ENCODE assay signal across 15 cellular contexts in genomic region chr10:5970527-5970926, GRCh38. TPM values are rescaled to one million over a fixed set of nuclear protein-coding genes. Genes with fewer than 3 reads are reported as not detected.
A peak's percentile ranks its signal among the peaks of the same experiment; 100 is the strongest.
DNase-seq lines count a peak whose midpoint lies in the region; ATAC-seq and TF ChIP-seq lines count a peak whose summit lies in the region.
"Had no signal": no experiment of that assay in that cellular context is flagged by ENCODE, and none has a peak within 500 bp of the region (broad histone marks: within the 10 kb centered on the region; RNA-seq: fewer than 3 reads in every experiment).

No MANE protein-coding gene starts in this region.

- no peaks in the 10 kb centered on the region for H4K20me1 ChIP-seq in MM.1S (ENCODE audit: insufficient read depth, low read length)

- H3K36me3 Mint-ChIP-seq in activated CD8-positive, alpha-beta memory T cell treated with anti-CD3 and anti-CD28 coated beads, Interleukin-2, amount 10 ng/mL, durations not matched to agents 7 days and 5 days = peaks cover 27% of the 10 kb centered on the region
- peaks cover 25 to 30% of the 10 kb centered on the region in 2 donors for H3K36me3 Mint-ChIP-seq in CD14-positive monocyte

- no peak overlapping the region for H3K4me3 Mint-ChIP-seq in activated CD8-positive, alpha-beta memory T cell treated with anti-CD3 and anti-CD28 coated beads, Interleukin-2, amount 10 ng/mL, durations not matched to agents 7 days and 5 days
- H3K4me3 Mint-ChIP-seq in CD14-positive monocyte = no peak overlapping the region

- intact Hi-C loops in esophagus muscularis mucosa (cut with DNase I) = no loop called here
- intact Hi-C loops in gastrocnemius medialis (cut with DNase I; ENCODE audit: low total_unique reads) = no loop called here
- intact Hi-C loops in posterior cingulate gyrus (cut with DNase I) = no loop called here
- intact Hi-C loops in CD14-positive monocyte (cut with micrococcal nuclease) = loop anchor here in 1 of 2 donors (10.0 kb wide), 1 partner anchor 286 kb away; the partner anchor contains the start of gene TASOR2

- 89% methylated on average over 3 of the region's 3 CpGs for WGBS in esophagus muscularis mucosa

- peaks cover 20% of the 10 kb centered on the region for H3K4me1 ChIP-seq in MM.1S (ENCODE audit: low read length)
- peaks cover 5 to 29% (median 17%) of the 10 kb centered on the region in 4 donors for H3K4me1 ChIP-seq in esophagus muscularis mucosa
- peaks cover 0 to 21% of the 10 kb centered on the region in 2 donors for H3K4me1 ChIP-seq in gastrocnemius medialis
- H3K4me1 ChIP-seq: BE2C had no signal

- H3K9me3 Mint-ChIP-seq in activated CD8-positive, alpha-beta memory T cell treated with anti-CD3 and anti-CD28 coated beads, Interleukin-2, amount 10 ng/mL, durations not matched to agents 7 days and 5 days (ENCODE audit: low read depth) = no peaks in the 10 kb centered on the region
- H3K9me3 Mint-ChIP-seq in CD14-positive monocyte = no peaks in the 10 kb centered on the region
- H3K9me3 Mint-ChIP-seq: activated naive CD8-positive, alpha-beta T cell treated with anti-CD3 and anti-CD28 coated beads, Interleukin-2, amount 10 ng/mL, durations not matched to agents 7 days and 5 days had no signal

- in situ Hi-C loops in gastrocnemius medialis (cut with MboI; ENCODE audit: low sequenced_read_pairs in 4 of 4) = no loop called here

- DNase-seq in activated CD8-positive, alpha-beta memory T cell treated with anti-CD3 and anti-CD28 coated beads, Interleukin-2, amount 10 ng/mL, durations not matched to agents 7 days and 5 days = no peak
- no peak for DNase-seq in activated CD8-positive, alpha-beta memory T cell treated with anti-CD3 and anti-CD28 coated beads for 24 hours
- no peak for DNase-seq in MM.1S
- no peak for DNase-seq in esophagus muscularis mucosa (ENCODE audit: extremely low spot score)
- DNase-seq in gastrocnemius medialis = no peak
- no peak for DNase-seq in posterior cingulate gyrus
- no peak for DNase-seq in NCI-H748 treated with DMSO at 0.1 percent for 48 hours (lab: John Stamatoyannopoulos, UW)
- DNase-seq in CD14-positive monocyte (ENCODE audit: low spot score) = no peak
- DNase-seq: activated CD4-positive, alpha-beta T cell treated with anti-CD3 and anti-CD28 coated beads, Interleukin-2, amount 50 U/mL, for 1 hour; activated naive CD8-positive, alpha-beta T cell treated with anti-CD3 and anti-CD28 coated beads, Interleukin-2, amount 10 ng/mL, durations not matched to agents 7 days and 5 days; BE2C; GOT3; kidney glomerular epithelial cell; NCI-H2029 treated with DMSO at 0.1 percent for 48 hours had no signal

- no peaks in the 10 kb centered on the region for H3K27me3 ChIP-seq in MM.1S (replicated peaks; ENCODE audit: insufficient read depth, low read length)
- no peaks in the 10 kb centered on the region for H3K27me3 ChIP-seq in esophagus muscularis mucosa
- no peaks in the 10 kb centered on the region for H3K27me3 ChIP-seq in gastrocnemius medialis

- H3K9ac ChIP-seq in MM.1S (ENCODE audit: low read length) = no peak overlapping the region

- TF ChIP-seq EP300 in esophagus muscularis mucosa (IDR thresholded peaks at IDR 0.05) = no peak

- CTCF ChIA-PET in activated CD8-positive, alpha-beta memory T cell treated with anti-CD3 and anti-CD28 coated beads, Interleukin-2, amount 10 ng/mL, durations not matched to agents 7 days and 5 days (lab: Charles Lee) = interaction anchor here (0.7 kb wide), 1 partner anchor 119 kb away, joined by 3 read pairs; no protein-coding TSS in a partner anchor

- ATAC-seq in activated CD8-positive, alpha-beta memory T cell treated with anti-CD3 and anti-CD28 coated beads, Interleukin-2, amount 10 ng/mL, durations not matched to agents 7 days and 5 days = no peak
- ATAC-seq in gastrocnemius medialis = no peak

- TF ChIP-seq POLR2A in esophagus muscularis mucosa (IDR thresholded peaks at IDR 0.05; ENCODE audit: low read depth) = no peak
- no peak for TF ChIP-seq POLR2A in gastrocnemius medialis (IDR thresholded peaks at IDR 0.05)

- H3K27ac ChIP-seq in MM.1S (ENCODE audit: low read length) = no peak overlapping the region
- peak overlapping the region; percentile 49 to 63 (median 59) for H3K27ac ChIP-seq in esophagus muscularis mucosa (replicated peaks in 1 of 4)
- peak overlapping the region; percentile 64 to 70 (median 68) for H3K27ac ChIP-seq in gastrocnemius medialis

- H3K9me3 ChIP-seq in MM.1S (replicated peaks; ENCODE audit: insufficient read depth, low read length) = no peaks in the 10 kb centered on the region
- no peaks in the 10 kb centered on the region for H3K9me3 ChIP-seq in esophagus muscularis mucosa
- no peaks in the 10 kb centered on the region for H3K9me3 ChIP-seq in gastrocnemius medialis
- H3K9me3 ChIP-seq: BE2C, mucosa of descending colon had no signal

- H3K4me1 Mint-ChIP-seq in activated CD8-positive, alpha-beta memory T cell treated with anti-CD3 and anti-CD28 coated beads, Interleukin-2, amount 10 ng/mL, durations not matched to agents 7 days and 5 days = peaks cover 51% of the 10 kb centered on the region
- peaks cover 31% of the 10 kb centered on the region for H3K4me1 Mint-ChIP-seq in CD14-positive monocyte

- H3K27me3 Mint-ChIP-seq in activated CD8-positive, alpha-beta memory T cell treated with anti-CD3 and anti-CD28 coated beads, Interleukin-2, amount 10 ng/mL, durations not matched to agents 7 days and 5 days = no peaks in the 10 kb centered on the region
- no peaks in the 10 kb centered on the region for H3K27me3 Mint-ChIP-seq in CD14-positive monocyte (ENCODE audit: low read depth in 3 of 3)
- H3K27me3 Mint-ChIP-seq: activated naive CD8-positive, alpha-beta T cell treated with anti-CD3 and anti-CD28 coated beads, Interleukin-2, amount 10 ng/mL, durations not matched to agents 7 days and 5 days had no signal

- no peak overlapping the region for H2AFZ ChIP-seq in MM.1S (ENCODE audit: low read length)

- peak overlapping the region; percentile 82 for H3K27ac Mint-ChIP-seq in activated CD8-positive, alpha-beta memory T cell treated with anti-CD3 and anti-CD28 coated beads, Interleukin-2, amount 10 ng/mL, durations not matched to agents 7 days and 5 days
- H3K27ac Mint-ChIP-seq in CD14-positive monocyte = peak overlapping the region in 1 of 7 donors; percentile 2

- H3K4me3 ChIP-seq in MM.1S (ENCODE audit: low read length) (no peak overlapping the region), esophagus muscularis mucosa (no peak overlapping the region), gastrocnemius medialis (no peak overlapping the region)
- H3K4me3 ChIP-seq: mucosa of descending colon had no signal

- peaks cover 7% of the 10 kb centered on the region for H3F3A ChIP-seq in MM.1S (ENCODE audit: insufficient read depth, low read length)

- H3K79me2 ChIP-seq in MM.1S (ENCODE audit: low read length) = peaks cover 72% of the 10 kb centered on the region

- no peaks in the 10 kb centered on the region for H3K9me2 ChIP-seq in MM.1S (replicated peaks; ENCODE audit: insufficient read depth, low read length)

- no peaks in the 10 kb centered on the region for H3K36me3 ChIP-seq in MM.1S (replicated peaks; ENCODE audit: insufficient read depth, low read length)
- peaks cover 0 to 15% (median 0%) of the 10 kb centered on the region in 4 donors for H3K36me3 ChIP-seq in esophagus muscularis mucosa
- peaks cover 0 to 4% of the 10 kb centered on the region in 2 donors for H3K36me3 ChIP-seq in gastrocnemius medialis
- H3K36me3 ChIP-seq: BE2C had no signal

- no peak for TF ChIP-seq CTCF in MM.1S (IDR thresholded peaks at IDR 0.05; ENCODE audit: low read length)
- no peak for TF ChIP-seq CTCF in esophagus muscularis mucosa (IDR thresholded peaks at IDR 0.05)
- TF ChIP-seq CTCF in gastrocnemius medialis (IDR thresholded peaks at IDR 0.05 in 4 of 5, conservative IDR thresholded peaks at IDR 0.05 in 1 of 5) = no peak
- TF ChIP-seq CTCF in CD14-positive monocyte (IDR thresholded peaks at IDR 0.05) = no peak

- peak overlapping the region; percentile 72; the same call in 1 of the 2 replicates for H3K4me2 ChIP-seq in MM.1S (ENCODE audit: low read depth, low read length)

RNA-seq across cellular contexts. Expression of gene IL15RA, which starts 6.8 kb away (rescaled TPM):
- total RNA-seq in activated CD8-positive, alpha-beta memory T cell treated with anti-CD3 and anti-CD28 coated beads, Interleukin-2, amount 10 ng/mL, durations not matched to agents 7 days and 5 days = 10 to 100 TPM; 31.1 to 31.7 TPM
- total RNA-seq in esophagus muscularis mucosa (10 to 100 TPM; 19.5 to 30.1 (median 24.2) TPM), gastrocnemius medialis (10 to 100 TPM; 13.1 to 17.6 (median 15.6) TPM)
- 10 to 100 TPM; 12.4 to 12.6 TPM for polyA plus RNA-seq in CD14-positive monocyte
